Comparison of ENCODE assay signal across 1 cellular context in the genomic region with DNA sequence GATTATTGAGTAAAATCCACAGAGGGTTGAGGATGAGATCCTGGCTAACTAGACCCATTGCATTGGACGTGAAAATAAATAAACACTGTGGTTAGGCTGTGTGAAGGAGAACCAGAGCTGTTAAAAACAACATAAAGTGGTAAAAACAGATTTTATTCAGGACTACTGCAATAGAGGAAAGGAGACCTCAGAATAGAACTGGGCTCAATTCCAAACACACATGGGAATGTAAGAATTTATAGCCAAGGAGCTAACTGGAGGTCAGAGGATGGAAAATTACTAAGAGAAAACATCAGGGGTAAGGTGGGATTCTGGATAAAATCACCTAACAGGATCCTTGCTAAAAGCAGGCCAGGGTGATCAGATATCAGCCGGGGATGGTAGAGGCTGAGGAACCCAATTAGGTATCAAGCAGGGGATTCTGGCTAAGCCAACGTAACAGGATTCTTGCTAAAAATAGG.
TF ChIP-seq lines count a peak whose summit lies in the region.

No MANE protein-coding gene starts in this region.

TF ChIP-seq in SK-N-SH, 30 proteins besides CTCF, POLR2A, EP300 and RAD21:
- peak; percentile 3; the same call in 1 of the 2 replicates for TF ChIP-seq FOSL2 (IDR thresholded peaks at IDR 0.05; ENCODE audit: borderline replicate concordance, low read depth)
- TF ChIP-seq TCF12 (IDR thresholded peaks at IDR 0.05): peak; percentile 74
- TF ChIP-seq YY1 (IDR thresholded peaks at IDR 0.05; ENCODE audit: low read depth): no peak
- TF ChIP-seq ELF1 (IDR thresholded peaks at IDR 0.05): no peak
- TF ChIP-seq REST (IDR thresholded peaks at IDR 0.05; ENCODE audit: low read depth, low read length): no peak
- TF ChIP-seq RXRA (IDR thresholded peaks at IDR 0.05; ENCODE audit: borderline replicate concordance, low read depth): peak; percentile 58; the same call in 1 of the 2 replicates
- peak; percentile 77 for TF ChIP-seq MEF2A (IDR thresholded peaks at IDR 0.05; ENCODE audit: borderline replicate concordance, low read depth)
- no peak for TF ChIP-seq TEAD4 (IDR thresholded peaks at IDR 0.05; ENCODE audit: borderline replicate concordance, insufficient read depth)
- TF ChIP-seq TAF1 (IDR thresholded peaks at IDR 0.05; ENCODE audit: borderline replicate concordance, low read depth, low read length): no peak
- TF ChIP-seq NRF1 (IDR thresholded peaks at IDR 0.05; ENCODE audit: low read depth, low read length): no peak
- TF ChIP-seq SMC3 (IDR thresholded peaks at IDR 0.05; ENCODE audit: low read depth, low read length): no peak
- no peak for TF ChIP-seq GABPA (IDR thresholded peaks at IDR 0.05; ENCODE audit: low read depth)
- TF ChIP-seq PBX3 (IDR thresholded peaks at IDR 0.05): peak; percentile 59; the same call in 1 of the 2 replicates
- TF ChIP-seq NFIC (IDR thresholded peaks at IDR 0.05; ENCODE audit: borderline replicate concordance): peak; percentile 80
- TF ChIP-seq, protein P1, sequence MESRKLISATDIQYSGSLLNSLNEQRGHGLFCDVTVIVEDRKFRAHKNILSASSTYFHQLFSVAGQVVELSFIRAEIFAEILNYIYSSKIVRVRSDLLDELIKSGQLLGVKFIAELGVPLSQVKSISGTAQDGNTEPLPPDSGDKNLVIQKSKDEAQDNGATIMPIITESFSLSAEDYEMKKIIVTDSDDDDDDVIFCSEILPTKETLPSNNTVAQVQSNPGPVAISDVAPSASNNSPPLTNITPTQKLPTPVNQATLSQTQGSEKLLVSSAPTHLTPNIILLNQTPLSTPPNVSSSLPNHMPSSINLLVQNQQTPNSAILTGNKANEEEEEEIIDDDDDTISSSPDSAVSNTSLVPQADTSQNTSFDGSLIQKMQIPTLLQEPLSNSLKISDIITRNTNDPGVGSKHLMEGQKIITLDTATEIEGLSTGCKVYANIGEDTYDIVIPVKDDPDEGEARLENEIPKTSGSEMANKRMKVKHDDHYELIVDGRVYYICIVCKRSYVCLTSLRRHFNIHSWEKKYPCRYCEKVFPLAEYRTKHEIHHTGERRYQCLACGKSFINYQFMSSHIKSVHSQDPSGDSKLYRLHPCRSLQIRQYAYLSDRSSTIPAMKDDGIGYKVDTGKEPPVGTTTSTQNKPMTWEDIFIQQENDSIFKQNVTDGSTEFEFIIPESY (IDR thresholded peaks at IDR 0.05; ENCODE audit: borderline replicate concordance, low read depth): no peak
- no peak for TF ChIP-seq FOXM1 (IDR thresholded peaks at IDR 0.05; ENCODE audit: low read depth)
- TF ChIP-seq CHD2 (IDR thresholded peaks at IDR 0.05; ENCODE audit: low read length, partially characterized antibody): no peak
